Comparison of ENCODE assay signal across 23 cellular contexts in the genomic region with DNA sequence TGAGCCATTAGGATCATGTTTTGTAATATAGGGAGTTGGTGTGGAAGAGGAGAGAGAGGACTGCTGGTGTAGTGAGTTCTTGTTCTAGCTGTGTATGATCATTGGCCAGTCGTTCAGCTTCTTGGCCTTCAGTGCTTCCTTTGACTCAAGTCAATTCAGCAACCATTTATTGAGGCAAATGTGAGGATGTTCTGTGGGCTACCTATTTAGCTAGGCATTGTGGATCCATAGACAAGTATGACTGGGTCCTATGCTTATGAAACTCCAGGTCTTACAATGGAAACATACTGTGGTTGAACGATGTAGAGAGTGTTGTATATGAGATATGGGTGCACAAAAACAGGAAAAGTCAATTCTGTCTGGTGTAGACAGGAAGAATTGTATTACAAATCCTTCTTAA. TPM values are rescaled to one million over a fixed set of nuclear protein-coding genes. Genes with fewer than 3 reads are reported as not detected.
DNase-seq lines count a peak whose midpoint lies in the region; ATAC-seq, FAIRE-seq and TF ChIP-seq lines count a peak whose summit lies in the region.
"Had no signal": no experiment of that assay in that cellular context is flagged by ENCODE, and none has a peak within 500 bp of the region (broad histone marks: within the 10 kb centered on the region; RNA-seq: fewer than 3 reads in every experiment).

No MANE protein-coding gene starts in this region.

- whole genome bisulfite sequencing in HepG2 (ENCODE audit: low lambda C conversion rate), result 94% methylated on average over 2 of the region's 2 CpGs
- 46% methylated on average over 2 of the region's 2 CpGs for WGBS in right lobe of liver (ENCODE audit: insufficient coverage, low coverage, low lambda C conversion rate, missing lambda C conversion rate)

- H3K4me3 ChIP-seq in HepG2 (replicated peaks in 1 of 3; ENCODE audit: insufficient read depth in 1 of 3, low read depth in 2 of 3, low read length in 3 of 3) (no peak overlapping the region), right lobe of liver (no peak overlapping the region), gastrocnemius medialis (no peak overlapping the region)
- H3K4me3 ChIP-seq: colonic mucosa, K562 had no signal

- no peaks in the 10 kb centered on the region for H4K20me1 ChIP-seq in HepG2 (ENCODE audit: insufficient read depth, low read length)

- H3K27me3 ChIP-seq in HepG2 (ENCODE audit: control insufficient read depth in 1 of 2, insufficient read depth in 2 of 2, low read length in 2 of 2) (no peaks in the 10 kb centered on the region), right lobe of liver (no peaks in the 10 kb centered on the region), gastrocnemius medialis (no peaks in the 10 kb centered on the region)
- H3K27me3 ChIP-seq: colonic mucosa, foreskin keratinocyte had no signal

- no peak for ATAC-seq in HepG2
- ATAC-seq in right lobe of liver, result no peak
- no peak for ATAC-seq in gastrocnemius medialis
- no peak for ATAC-seq in HG03354 (IDR thresholded peaks at IDR 0.05; ENCODE audit: poor library complexity, severe bottlenecking, unreplicated experiment)
- ATAC-seq: activated T-cell treated with anti-CD3 and anti-CD28 coated beads, Interleukin-2, amount 50 U/mL, for 4 hours; esophagus mucosa; foreskin keratinocyte; naive thymus-derived CD8-positive, alpha-beta T cell had no signal

- peaks cover 94% of the 10 kb centered on the region for H3K79me2 ChIP-seq in HepG2 (ENCODE audit: insufficient read depth, low read length)

- no peaks in the 10 kb centered on the region for H3K36me3 ChIP-seq in HepG2 (replicated peaks in 1 of 2; ENCODE audit: control insufficient read depth in 1 of 2, insufficient read depth in 2 of 2, low read length in 2 of 2)
- H3K36me3 ChIP-seq in right lobe of liver, result no peaks in the 10 kb centered on the region
- no peaks in the 10 kb centered on the region for H3K36me3 ChIP-seq in gastrocnemius medialis
- H3K36me3 ChIP-seq: colonic mucosa had no signal

- no TSS peak for BruUV-seq in HepG2 (replicated peaks; lab: Mats Ljungman, UMichigan)

- POLR2A ChIA-PET in HepG2 (lab: Yijun Ruan, JAX), result no interaction called here

- TF ChIP-seq EP300 in HepG2 (IDR thresholded peaks at IDR 0.05; ENCODE audit: low read depth in 2 of 2, low read length in 2 of 2) (no peak), HepG2 (CRISPR knock-in tag; IDR thresholded peaks at IDR 0.05; ENCODE audit: borderline replicate concordance) (no peak)

- H3K9me3 ChIP-seq in HepG2 (ENCODE audit: low read length), result no peaks in the 10 kb centered on the region
- H3K9me3 ChIP-seq in right lobe of liver, result no peaks in the 10 kb centered on the region
- no peaks in the 10 kb centered on the region for H3K9me3 ChIP-seq in gastrocnemius medialis
- H3K9me3 ChIP-seq: colonic mucosa had no signal

- H2AFZ ChIP-seq in HepG2 (ENCODE audit: low read length), result no peak overlapping the region

- H3K4me2 ChIP-seq in HepG2 (ENCODE audit: low read depth, low read length), result no peak overlapping the region

- TF ChIP-seq RAD21 in HepG2 (CRISPR knock-in tag; IDR thresholded peaks at IDR 0.05), result no peak

- DNase-seq in NCI-H1694 (lab: John Stamatoyannopoulos, UW) (peak; percentile 24), NCI-H1694 treated with DMSO at 0.1 percent for 48 hours (lab: John Stamatoyannopoulos, UW) (no peak), HepG2 (ENCODE audit: low spot score) (no peak), right lobe of liver (no peak), gastrocnemius medialis (no peak), NCI-H2196 treated with DMSO at 0.1 percent for 48 hours (lab: John Stamatoyannopoulos, UW; ENCODE audit: unreplicated experiment) (no peak), MV-4-11 (lab: John Stamatoyannopoulos, UW) (no peak)
- DNase-seq: 8988T; activated CD4-positive, alpha-beta T cell treated with anti-CD3 and anti-CD28 coated beads for 48 hours; activated naive CD4-positive, alpha-beta T cell treated with Interleukin-2 at 50 U/mL for 16 hours; activated T-cell treated with anti-CD3 and anti-CD28 coated beads, Interleukin-2, amount 50 U/mL, for 4 hours; CD4-positive, CD25-positive, alpha-beta regulatory T cell; colonic mucosa; foreskin keratinocyte; HCEC 1CT; naive thymus-derived CD8-positive, alpha-beta T cell; NCI-H1436 treated with DMSO at 0.1 percent for 48 hours; NCI-H524 treated with DMSO at 0.1 percent for 48 hours; SHP77; stimulated activated CD4-positive, alpha-beta T cell treated with anti-CD3 and anti-CD28 coated beads, Interleukin-2, amount 100 ng/mL, for 24 hours had no signal

- FAIRE-seq in HepG2 (lab: Jason Lieb, UNC), result no peak

- intact Hi-C loops in HepG2 (cut with micrococcal nuclease; ENCODE audit: unreplicated experiment), result loop anchor here (5.0 kb wide), 1 partner anchor 213 kb away; no protein-coding TSS in a partner anchor
- intact Hi-C loops in right lobe of liver (cut with DNase I), result no loop called here
- intact Hi-C loops in gastrocnemius medialis (cut with DNase I; ENCODE audit: low total_unique reads), result loop anchor here (2.0 to 5.0 kb wide), 2 partner anchors 59 to 213 kb away; no protein-coding TSS in a partner anchor

- no peak overlapping the region for H3K9ac ChIP-seq in HepG2 (ENCODE audit: insufficient read depth, low read depth, low read length)

- H3K27ac ChIP-seq in HepG2 (ENCODE audit: extremely low read length, insufficient read depth, low read length) (no peak overlapping the region), right lobe of liver (peak overlapping the region in 1 of 3 donors; percentile 85), gastrocnemius medialis (peak overlapping the region; percentile 81 to 93 (median 84))
- H3K27ac ChIP-seq: colonic mucosa, foreskin keratinocyte had no signal

- H3K4me1 ChIP-seq in HepG2 (ENCODE audit: insufficient read depth, low read length) (peaks cover 58% of the 10 kb centered on the region), right lobe of liver (peaks cover 0 to 61% (median 25%) of the 10 kb centered on the region in 4 donors), gastrocnemius medialis (peaks cover 70 to 83% of the 10 kb centered on the region in 2 donors)
- H3K4me1 ChIP-seq: foreskin keratinocyte had no signal

- TF ChIP-seq POLR2A in HepG2 (IDR thresholded peaks at IDR 0.05; ENCODE audit: insufficient read depth in 1 of 2, low read depth in 2 of 2, low read length in 2 of 2), result no peak
- no peak for TF ChIP-seq POLR2A in right lobe of liver (IDR thresholded peaks at IDR 0.05)
- TF ChIP-seq POLR2A in gastrocnemius medialis (IDR thresholded peaks at IDR 0.05), result no peak

- TF ChIP-seq CTCF in HepG2 (CRISPR knock-in tag; IDR thresholded peaks at IDR 0.05) (no peak), right lobe of liver (IDR thresholded peaks at IDR 0.05) (no peak), gastrocnemius medialis (IDR thresholded peaks at IDR 0.05 in 4 of 5, conservative IDR thresholded peaks at IDR 0.05 in 1 of 5) (no peak)

- in situ Hi-C loops in HepG2 (cut with HindIII; ENCODE audit: extremely low pct_ligation_motif_present, low pct_unique_long_range_greater_than_20kb) (no loop called here), gastrocnemius medialis (cut with MboI; ENCODE audit: low sequenced_read_pairs in 4 of 4) (no loop called here)

- CTCF ChIA-PET in HepG2 (lab: Yijun Ruan, JAX; ENCODE audit: low intra/inter-chr PET ratio, low total read pairs), result no interaction called here

TF ChIP-seq in HepG2, 621 proteins besides CTCF, POLR2A, EP300 and RAD21:
- no peak for TF ChIP-seq SPEN (CRISPR knock-in tag; IDR thresholded peaks at IDR 0.05; ENCODE audit: low read depth)
- no peak for TF ChIP-seq CREB1 (IDR thresholded peaks at IDR 0.05)
- 0 out of 2 replicates have a peak, but pooled peaks have one; percentile 22 for TF ChIP-seq CREB1 (CRISPR knock-in tag; IDR thresholded peaks at IDR 0.05)

RNA-seq across cellular contexts. Expression of a gene that starts 41.7 kb away (rescaled TPM):
- total RNA-seq in HepG2 (2016; rRNA removed; fragmentation: Illumina TruSeq; extraction: Trizol), result 14.8 and 28.5 TPM in 2 replicates
- 8.1 and 8.4 TPM in 2 replicates for total RNA-seq in HepG2 (2016; cell fraction: cytosol; rRNA removed; fragmentation: Illumina TruSeq; extraction: Trizol; ENCODE audit: low read depth)
- total RNA-seq in HepG2 (2016; cell fraction: insoluble cytoplasmic fraction; rRNA removed; fragmentation: Illumina TruSeq; extraction: Trizol), result 11.5 and 25.9 TPM in 2 replicates
- 7.4 and 7.5 TPM in 2 replicates for total RNA-seq in HepG2 (2016; cell fraction: membrane; rRNA removed; fragmentation: Illumina TruSeq; extraction: Trizol)
- 110 and 115 TPM in 2 replicates for total RNA-seq in HepG2 (2016; cell fraction: nucleus; rRNA removed; fragmentation: Illumina TruSeq; extraction: Trizol)
- 14.1 and 14.7 TPM in 2 replicates for polyA plus RNA-seq in HepG2 (2011; rRNA removed)
- 11.0 and 12.6 TPM in 2 replicates for polyA plus RNA-seq in HepG2 (2011; cell fraction: cytosol; rRNA removed)
- 20.1 and 25.7 TPM in 2 replicates for polyA plus RNA-seq in HepG2 (2011; cell fraction: nucleus; rRNA removed)
- 4.5 and 5.7 TPM in 2 replicates for polyA plus RNA-seq in HepG2 (2012)
- polyA plus RNA-seq in HepG2 (2016; cell fraction: cytosol; fragmentation: Illumina TruSeq; extraction: Trizol; ENCODE audit: low read depth), result 0.64 and 0.71 TPM in 2 replicates
- polyA plus RNA-seq in HepG2 (2016; cell fraction: insoluble cytoplasmic fraction; fragmentation: Illumina TruSeq; extraction: Trizol; ENCODE audit: low read depth), result 11.5 and 13.5 TPM in 2 replicates
- 3.0 and 3.1 TPM in 2 replicates for polyA plus RNA-seq in HepG2 (2016; cell fraction: membrane; fragmentation: Illumina TruSeq; extraction: Trizol; ENCODE audit: low read depth)
- 15.9 and 21.9 TPM in 2 replicates for polyA plus RNA-seq in HepG2 (2016; cell fraction: nucleus; fragmentation: Illumina TruSeq; extraction: Trizol; ENCODE audit: insufficient read depth, low read depth)
- 62.5 and 117 TPM in 2 replicates for polyA minus RNA-seq in HepG2 (2011; rRNA and poly(A)+ RNA removed; ENCODE audit: low replicate concordance)
- polyA minus RNA-seq in HepG2 (2011; cell fraction: cytosol; rRNA and poly(A)+ RNA removed), result 18.3 and 19.2 TPM in 2 replicates
- 167 and 202 TPM in 2 replicates for polyA minus RNA-seq in HepG2 (2011; cell fraction: nucleus; rRNA and poly(A)+ RNA removed)
- 10 to 100 TPM; 36.7 to 97.2 (median 57.9) TPM for total RNA-seq in right lobe of liver
- 10 to 100 TPM; 12.9 to 27.0 (median 26.6) TPM for total RNA-seq in gastrocnemius medialis

Comparison
In these comparisons a context has a peak if more than half of its experiments do, and no peak if none do; other contexts are left out.
1. intact Hi-C loops: an anchor here in HepG2 (5.0 kb wide) and gastrocnemius medialis (2.0 to 5.0 kb wide); none called in right lobe of liver.